In genomic region chr5:76583163-76584047, GRCh38 we compare ENCODE assay signal across 1 cellular context.
TF ChIP-seq lines count a peak whose summit lies in the region.

No MANE protein-coding gene starts in this region.

TF ChIP-seq in HCT116, 20 proteins besides CTCF, POLR2A, EP300 and RAD21 (continued from another document):
- TF ChIP-seq ZBTB33 (IDR thresholded peaks at IDR 0.05; ENCODE audit: extremely low read depth, insufficient replicate concordance, low read length) = no peak
- no peak for TF ChIP-seq REST (IDR thresholded peaks at IDR 0.05; ENCODE audit: low read depth)
- no peak for TF ChIP-seq EGR1 (IDR thresholded peaks at IDR 0.05; ENCODE audit: low read depth)
- no peak for TF ChIP-seq TCF7L2 (IDR thresholded peaks at IDR 0.05; ENCODE audit: borderline replicate concordance, extremely low read depth, insufficient read depth, insufficient read length)
- TF ChIP-seq CEBPB (IDR thresholded peaks at IDR 0.05; ENCODE audit: low read depth) = no peak
- TF ChIP-seq EZH2phosphoT487 (IDR thresholded peaks at IDR 0.05; ENCODE audit: borderline replicate concordance) = no peak
